In the genomic region with DNA sequence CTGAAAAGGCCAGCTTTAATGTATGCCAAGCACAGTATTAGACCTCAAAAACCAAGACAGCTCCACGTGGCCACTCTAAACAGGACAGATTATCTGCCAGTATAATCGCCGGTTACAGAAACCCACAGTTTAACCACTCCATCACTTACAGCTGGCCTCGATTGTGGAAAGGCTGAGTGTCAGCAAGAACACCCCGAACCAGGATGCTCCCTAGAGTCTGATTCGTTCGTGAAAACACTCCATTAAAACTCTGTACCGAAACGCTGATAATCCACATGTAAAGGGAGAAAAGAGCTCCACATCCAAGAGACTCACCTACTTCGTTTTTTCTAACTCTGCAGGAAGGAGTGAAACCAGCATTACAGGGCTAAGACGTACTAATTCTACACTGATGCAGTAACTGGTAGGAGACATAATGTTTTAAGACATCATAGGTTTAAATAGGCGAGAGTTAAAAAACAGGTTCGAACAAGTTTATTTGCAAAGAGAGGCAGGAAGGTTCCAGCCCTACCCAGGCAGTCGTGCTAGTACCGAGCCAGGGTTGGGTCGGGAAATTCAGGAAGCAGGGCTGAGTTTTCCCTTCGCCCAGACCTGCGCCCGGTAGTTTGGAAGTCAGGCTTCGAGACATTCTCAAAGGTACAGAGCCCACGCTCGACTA, we compare ENCODE assay signal across 8 cellular contexts. TPM values are rescaled to one million over a fixed set of nuclear protein-coding genes. Genes with fewer than 3 reads are reported as not detected.
DNase-seq lines count a peak whose midpoint lies in the region; TF ChIP-seq lines count a peak whose summit lies in the region.

No MANE protein-coding gene starts in this region.

- H3K79me2 ChIP-seq in trophoblast cell (ENCODE audit: control insufficient read depth, insufficient read depth, low read length, poor library complexity) = peaks cover 41% of the 10 kb centered on the region

- no peaks in the 10 kb centered on the region for H3K9me3 Mint-ChIP-seq in activated naive CD8-positive, alpha-beta T cell treated with anti-CD3 and anti-CD28 coated beads for 36 hours

- H2BK120ac ChIP-seq in trophoblast cell (ENCODE audit: insufficient read depth, low read length, poor library complexity) = peak overlapping the region; percentile 26

- no peaks in the 10 kb centered on the region for H3K27me3 Mint-ChIP-seq in activated naive CD8-positive, alpha-beta T cell treated with anti-CD3 and anti-CD28 coated beads for 36 hours

- peak overlapping the region; percentile 46 for H2BK12ac ChIP-seq in trophoblast cell (ENCODE audit: low read length)

- WGBS in trophoblast cell (ENCODE audit: extremely low coverage, insufficient coverage, insufficient read length) = no CpG with 5 or more reads among the region's 22 CpGs

- peak overlapping the region; percentile 8 for H4K8ac ChIP-seq in trophoblast cell (ENCODE audit: low read depth, low read length)

- no peak overlapping the region for H4K12ac ChIP-seq in trophoblast cell (ENCODE audit: low read depth, low read length)

- H3K4me1 ChIP-seq in cardiac muscle cell (ENCODE audit: low read depth) = peaks cover 24% of the 10 kb centered on the region
- H3K4me1 ChIP-seq in trophoblast cell (ENCODE audit: control insufficient read depth in 1 of 2, insufficient read depth in 2 of 2, low read length in 2 of 2) = peaks cover 19 to 24% of the 10 kb centered on the region in 2 experiments

- H3K27ac ChIP-seq in cardiac muscle cell = peak overlapping the region; percentile 79
- peak overlapping the region; percentile 79 for H3K27ac ChIP-seq in trophoblast cell (ENCODE audit: low read depth, low read length)

- H3K4me1 Mint-ChIP-seq in activated naive CD8-positive, alpha-beta T cell treated with anti-CD3 and anti-CD28 coated beads for 36 hours = peaks cover 56% of the 10 kb centered on the region

- H3K4ac ChIP-seq in trophoblast cell (ENCODE audit: low read depth, low read length) = peak overlapping the region; percentile 87

- H3K18ac ChIP-seq in trophoblast cell (ENCODE audit: low read length) = peak overlapping the region; percentile 97

- peak overlapping the region; percentile 91 for H3K9ac ChIP-seq in trophoblast cell (ENCODE audit: low read length)

- H3K36me3 ChIP-seq in GM06990 (ENCODE audit: control insufficient read depth, insufficient read depth, low read length) (no peaks in the 10 kb centered on the region), cardiac muscle cell (no peaks in the 10 kb centered on the region), trophoblast cell (ENCODE audit: control insufficient read depth in 1 of 2, insufficient read depth in 2 of 2, low read length in 2 of 2) (peaks cover 3 to 7% of the 10 kb centered on the region in 2 experiments)

- peak overlapping the region; percentile 88 for H3K27ac Mint-ChIP-seq in activated naive CD8-positive, alpha-beta T cell treated with anti-CD3 and anti-CD28 coated beads for 36 hours

- no peak overlapping the region for H2AFZ ChIP-seq in trophoblast cell (ENCODE audit: insufficient read depth, low read length, poor library complexity)

- no peak for TF ChIP-seq CTCF in GM06990 (IDR thresholded peaks at IDR 0.05; ENCODE audit: insufficient read depth, low read length, poor library complexity, severe bottlenecking)
- TF ChIP-seq CTCF in cardiac muscle cell (IDR thresholded peaks at IDR 0.05; ENCODE audit: low read depth, low read length) = no peak

- DNase-seq in GM06990 (ENCODE audit: extremely low read depth, insufficient read length) = no peak
- peak; percentile 63 for DNase-seq in Jurkat, Clone E6-1 (ENCODE audit: low read depth, low spot score)
- peak; percentile 51 for DNase-seq in activated naive CD8-positive, alpha-beta T cell treated with anti-CD3 and anti-CD28 coated beads for 36 hours
- peak in 1 of 2 donors; percentile 24 for DNase-seq in cardiac muscle cell (ENCODE audit: low read depth in 1 of 2, low spot score in 1 of 2)
- DNase-seq in trophoblast cell = peak in 1 of 2 donors; percentile 25
- DNase-seq in SK-N-DZ (ENCODE audit: low spot score) = no peak
- DNase-seq in activated gamma-delta T cell treated with Interleukin-2 at 50 U/mL for 16 hours = no peak
- DNase-seq in CD1c-positive myeloid dendritic cell (ENCODE audit: extremely low spot score) = no peak

- H3K14ac ChIP-seq in trophoblast cell (ENCODE audit: low read length) = peak overlapping the region; percentile 97

- H2BK5ac ChIP-seq in trophoblast cell (ENCODE audit: low read depth, low read length, poor library complexity) = peak overlapping the region; percentile 72

- H3K79me1 ChIP-seq in trophoblast cell (ENCODE audit: low read length) = peaks cover 28% of the 10 kb centered on the region

- peaks cover 37% of the 10 kb centered on the region for H3K36me3 Mint-ChIP-seq in activated naive CD8-positive, alpha-beta T cell treated with anti-CD3 and anti-CD28 coated beads for 36 hours

- peak overlapping the region; percentile 84 for H4K91ac ChIP-seq in trophoblast cell (ENCODE audit: low read depth, low read length)

- H3K27me3 ChIP-seq in GM06990 (replicated peaks; ENCODE audit: control insufficient read depth, insufficient read depth, low read length) (no peaks in the 10 kb centered on the region), cardiac muscle cell (no peaks in the 10 kb centered on the region), trophoblast cell (ENCODE audit: insufficient read depth, low read length) (no peaks in the 10 kb centered on the region)

- H3K9me3 ChIP-seq in cardiac muscle cell (ENCODE audit: low read depth) = no peaks in the 10 kb centered on the region
- no peaks in the 10 kb centered on the region for H3K9me3 ChIP-seq in trophoblast cell (ENCODE audit: insufficient read depth, low read depth, low read length)

- peak overlapping the region; percentile 88 for H3K4me2 ChIP-seq in trophoblast cell (ENCODE audit: low read length)

- H3K4me3 Mint-ChIP-seq in activated naive CD8-positive, alpha-beta T cell treated with anti-CD3 and anti-CD28 coated beads for 36 hours = peak overlapping the region; percentile 81

- no peak overlapping the region for H2AK5ac ChIP-seq in trophoblast cell (ENCODE audit: low read length)

- peak overlapping the region; percentile 24 for H3K23ac ChIP-seq in trophoblast cell (ENCODE audit: low read length)

- peak overlapping the region; percentile 95 for H3K4me3 ChIP-seq in GM06990 (replicated peaks; ENCODE audit: low read depth, low read length)
- peak overlapping the region; percentile 77 for H3K4me3 ChIP-seq in Jurkat, Clone E6-1 (ENCODE audit: low read length)
- H3K4me3 ChIP-seq in cardiac muscle cell = peak overlapping the region; percentile 62
- H3K4me3 ChIP-seq in trophoblast cell (ENCODE audit: low read depth, low read length) = peak overlapping the region; percentile 90

RNA-seq across cellular contexts. Expression of a gene that starts 1.0 kb away (rescaled TPM):
- polyA plus RNA-seq in Jurkat, Clone E6-1 (2012; ENCODE audit: insufficient read depth, insufficient read length) = 50.4 TPM
- 10 to 100 TPM; 22.0 to 25.1 TPM for total RNA-seq in activated naive CD8-positive, alpha-beta T cell treated with anti-CD3 and anti-CD28 coated beads for 36 hours
- 21.2 and 33.6 TPM in 2 replicates for total RNA-seq in cardiac muscle cell
- 10.8 and 17.9 TPM in 2 replicates for polyA plus RNA-seq in cardiac muscle cell
- 106 and 110 TPM in 2 replicates for polyA plus RNA-seq in trophoblast cell (2013)
- 16.7 and 20.5 TPM in 2 replicates for polyA plus RNA-seq in SK-N-DZ (2014; cell fraction: cytosol; rRNA removed)
- 5.9 and 10.0 TPM in 2 replicates for polyA plus RNA-seq in SK-N-DZ (2014; cell fraction: nucleus; rRNA removed)

Comparison
In these comparisons a context has a peak if more than half of its experiments do, and no peak if none do; other contexts are left out.
1. DNase-seq: peak in Jurkat, Clone E6-1 (single experiment) and activated naive CD8-positive, alpha-beta T cell treated with anti-CD3 and anti-CD28 coated beads for 36 hours (single experiment); none in GM06990 (single experiment), SK-N-DZ (single experiment), activated gamma-delta T cell treated with Interleukin-2 at 50 U/mL for 16 hours (single experiment) and CD1c-positive myeloid dendritic cell (single experiment).
2. Peak in every context shown above with its lines, with median percentiles within 50 percentile points of each other: H3K4me3 ChIP-seq.